In genomic region chrX:24081661-24082154, GRCh38 we compare ENCODE assay signal across 8 cellular contexts. TPM values are rescaled to one million over a fixed set of nuclear protein-coding genes. Genes with fewer than 3 reads are reported as not detected.
DNase-seq lines count a peak whose midpoint lies in the region; ATAC-seq and TF ChIP-seq lines count a peak whose summit lies in the region.

No MANE protein-coding gene starts in this region.

- DNase-seq in GDM1 (lab: John Stamatoyannopoulos, UW): peak; percentile 39
- DNase-seq in NCI-H774 (lab: John Stamatoyannopoulos, UW): peak; percentile 10
- DNase-seq in activated T-cell treated with anti-CD3 and anti-CD28 coated beads for 4 hours: peak; percentile 5
- peak; percentile 69 for DNase-seq in fibroblast of pulmonary artery (ENCODE audit: low read depth)
- DNase-seq in prostate gland (ENCODE audit: low spot score): peak; percentile 18
- no peak for DNase-seq in superior temporal gyrus (ENCODE audit: extremely low spot score)

- TF ChIP-seq POLR2A in prostate gland (IDR thresholded peaks at IDR 0.05): no peak

- H3K36me3 ChIP-seq in prostate gland: no peaks in the 10 kb centered on the region

- no peak overlapping the region for H3K4me3 ChIP-seq in fibroblast of pulmonary artery (replicated peaks; ENCODE audit: low read depth, low read length)
- H3K4me3 ChIP-seq in prostate gland: no peak overlapping the region

- 17% methylated on average over 14 of the region's 14 CpGs for WGBS in prostate gland

- intact Hi-C loops in prostate gland (cut with DNase I): loop anchor here (1.0 to 5.0 kb wide), 2 partner anchors 69 to 161 kb away; no protein-coding TSS in a partner anchor

- H3K9me3 ChIP-seq in prostate gland: no peaks in the 10 kb centered on the region

- H3K27me3 ChIP-seq in prostate gland (replicated peaks; ENCODE audit: insufficient read depth): no peaks in the 10 kb centered on the region

- H3K4me1 ChIP-seq in prostate gland (replicated peaks): no peaks in the 10 kb centered on the region

- ATAC-seq in HG02798 (IDR thresholded peaks at IDR 0.05; ENCODE audit: poor library complexity, unreplicated experiment) (peak; percentile 53), HG03565 (IDR thresholded peaks at IDR 0.05; ENCODE audit: unreplicated experiment) (no peak)

- TF ChIP-seq CTCF in fibroblast of pulmonary artery (IDR thresholded peaks at IDR 0.05; ENCODE audit: low read length, missing control alignments) (peak; percentile 41), prostate gland (IDR thresholded peaks at IDR 0.05) (peak in 1 of 4 experiments; percentile 17)

- no peak overlapping the region for H3K27ac ChIP-seq in prostate gland

RNA-seq across cellular contexts. Expression of gene EIF2S3, which starts 27.0 kb away (rescaled TPM):
- 100 to 1,000 TPM; 102 to 110 TPM for total RNA-seq in prostate gland

RNA-seq across cellular contexts. Expression of gene KLHL15, which starts 54.7 kb away (rescaled TPM):
- 10 to 100 TPM in 1 of 2 donors, 1 to 10 TPM in 1; 4.7 to 64.6 TPM for total RNA-seq in prostate gland
